ENCODE assay signal across 1 cellular context in the genomic region with DNA sequence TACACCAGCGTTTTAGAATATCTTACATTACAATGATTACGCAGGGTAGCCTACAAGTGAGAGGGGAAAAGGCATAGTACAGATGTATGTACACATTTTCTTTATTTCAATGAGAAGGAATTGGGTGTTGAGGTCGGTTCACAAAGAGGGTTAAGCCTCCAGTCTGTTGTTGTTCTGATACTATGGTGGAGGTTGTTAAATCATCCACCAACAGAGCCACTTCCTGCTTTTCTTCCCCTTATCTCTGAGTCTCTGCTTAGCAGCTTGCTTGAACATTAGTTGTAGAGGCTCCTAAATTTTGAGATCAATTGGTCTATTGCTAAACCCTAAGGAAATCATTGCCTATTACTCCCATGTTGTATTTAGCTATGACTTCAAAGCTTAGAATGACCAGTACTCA.
TF ChIP-seq lines count a peak whose summit lies in the region.

No MANE protein-coding gene starts in this region.

TF ChIP-seq in WTC11, 78 proteins besides CTCF, POLR2A, EP300 and RAD21 (continued from another document):
- TF ChIP-seq RELA (CRISPR knock-in tag; IDR thresholded peaks at IDR 0.05; ENCODE audit: borderline replicate concordance): no peak
- TF ChIP-seq, protein P1, sequence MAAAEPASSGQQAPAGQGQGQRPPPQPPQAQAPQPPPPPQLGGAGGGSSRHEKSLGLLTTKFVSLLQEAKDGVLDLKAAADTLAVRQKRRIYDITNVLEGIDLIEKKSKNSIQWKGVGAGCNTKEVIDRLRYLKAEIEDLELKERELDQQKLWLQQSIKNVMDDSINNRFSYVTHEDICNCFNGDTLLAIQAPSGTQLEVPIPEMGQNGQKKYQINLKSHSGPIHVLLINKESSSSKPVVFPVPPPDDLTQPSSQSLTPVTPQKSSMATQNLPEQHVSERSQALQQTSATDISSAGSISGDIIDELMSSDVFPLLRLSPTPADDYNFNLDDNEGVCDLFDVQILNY (CRISPR knock-in tag; IDR thresholded peaks at IDR 0.05): no peak
- TF ChIP-seq, protein P2, sequence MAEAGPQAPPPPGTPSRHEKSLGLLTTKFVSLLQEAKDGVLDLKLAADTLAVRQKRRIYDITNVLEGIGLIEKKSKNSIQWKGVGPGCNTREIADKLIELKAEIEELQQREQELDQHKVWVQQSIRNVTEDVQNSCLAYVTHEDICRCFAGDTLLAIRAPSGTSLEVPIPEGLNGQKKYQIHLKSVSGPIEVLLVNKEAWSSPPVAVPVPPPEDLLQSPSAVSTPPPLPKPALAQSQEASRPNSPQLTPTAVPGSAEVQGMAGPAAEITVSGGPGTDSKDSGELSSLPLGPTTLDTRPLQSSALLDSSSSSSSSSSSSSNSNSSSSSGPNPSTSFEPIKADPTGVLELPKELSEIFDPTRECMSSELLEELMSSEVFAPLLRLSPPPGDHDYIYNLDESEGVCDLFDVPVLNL (CRISPR knock-in tag; IDR thresholded peaks at IDR 0.05; ENCODE audit: borderline replicate concordance, low read depth): no peak
